In the genomic region with DNA sequence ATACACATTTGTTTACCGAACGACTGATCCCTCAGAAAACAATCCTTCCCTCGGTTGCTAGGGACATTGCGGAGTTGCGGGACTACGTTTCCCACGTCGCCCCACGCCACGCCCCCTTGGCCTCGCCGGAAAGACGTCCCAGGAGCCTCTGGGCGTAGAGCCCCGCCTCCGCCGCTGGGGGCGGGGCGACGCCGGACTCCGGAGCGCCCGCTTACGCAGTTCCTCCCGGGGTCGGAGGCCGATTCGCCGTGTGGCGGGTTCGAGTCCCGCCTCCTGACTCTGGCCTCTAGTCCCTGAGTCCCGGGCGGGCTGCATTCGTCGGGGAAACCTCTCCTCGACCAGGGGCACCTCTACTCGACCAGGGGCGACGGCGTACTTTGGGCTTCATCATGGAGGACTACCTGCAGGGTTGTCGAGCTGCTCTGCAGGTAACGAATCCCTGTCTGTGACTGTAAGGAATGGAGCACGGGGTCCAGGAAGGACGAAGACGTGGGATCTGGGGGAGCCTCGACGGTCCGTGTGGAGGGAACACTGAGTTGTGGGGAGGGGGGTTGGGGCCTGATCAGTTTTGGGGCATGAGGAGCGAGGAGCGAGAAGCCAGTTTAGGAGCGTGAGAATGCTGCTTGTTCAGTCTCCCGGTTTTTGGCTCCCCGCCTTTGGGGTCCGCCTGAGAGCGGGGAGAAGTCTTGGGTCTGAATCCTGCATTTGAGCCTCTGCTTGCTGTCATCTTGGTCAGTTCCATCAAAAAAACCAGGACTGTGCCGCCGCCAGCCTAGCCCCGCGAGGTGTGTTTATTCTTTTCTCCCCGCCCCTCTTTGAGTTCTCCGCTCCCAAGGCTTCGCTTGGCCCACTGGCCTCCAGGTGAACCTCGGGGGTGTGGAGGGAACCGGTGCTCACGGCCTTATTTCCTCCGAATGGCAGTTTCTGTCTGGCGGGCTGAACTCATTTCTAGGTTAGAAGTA, we compare ENCODE assay signal across 1 cellular context.
TF ChIP-seq lines count a peak whose summit lies in the region.

A gene with protein sequence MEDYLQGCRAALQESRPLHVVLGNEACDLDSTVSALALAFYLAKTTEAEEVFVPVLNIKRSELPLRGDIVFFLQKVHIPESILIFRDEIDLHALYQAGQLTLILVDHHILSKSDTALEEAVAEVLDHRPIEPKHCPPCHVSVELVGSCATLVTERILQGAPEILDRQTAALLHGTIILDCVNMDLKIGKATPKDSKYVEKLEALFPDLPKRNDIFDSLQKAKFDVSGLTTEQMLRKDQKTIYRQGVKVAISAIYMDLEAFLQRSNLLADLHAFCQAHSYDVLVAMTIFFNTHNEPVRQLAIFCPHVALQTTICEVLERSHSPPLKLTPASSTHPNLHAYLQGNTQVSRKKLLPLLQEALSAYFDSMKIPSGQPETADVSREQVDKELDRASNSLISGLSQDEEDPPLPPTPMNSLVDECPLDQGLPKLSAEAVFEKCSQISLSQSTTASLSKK (plus strand): TSS at position 206 of the 962 bp plus-strand sequence. CDS start 184 bp downstream, at position 390.

TF ChIP-seq in HepG2, 621 proteins besides CTCF, POLR2A, EP300 and RAD21 (continued from another document and continues in another):
- TF ChIP-seq, protein P1, sequence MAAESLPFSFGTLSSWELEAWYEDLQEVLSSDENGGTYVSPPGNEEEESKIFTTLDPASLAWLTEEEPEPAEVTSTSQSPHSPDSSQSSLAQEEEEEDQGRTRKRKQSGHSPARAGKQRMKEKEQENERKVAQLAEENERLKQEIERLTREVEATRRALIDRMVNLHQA (CRISPR knock-in tag; IDR thresholded peaks at IDR 0.05), result no peak
- TF ChIP-seq IRX3 (CRISPR knock-in tag; IDR thresholded peaks at IDR 0.05; ENCODE audit: borderline replicate concordance, low read depth), result 0 out of 2 replicates have a peak, but pooled peaks have one; percentile 81
- peak; percentile 28; the same call in 1 of the 2 replicates for TF ChIP-seq TMF1 (CRISPR knock-in tag; IDR thresholded peaks at IDR 0.05; ENCODE audit: low read depth)
- TF ChIP-seq, protein P2, sequence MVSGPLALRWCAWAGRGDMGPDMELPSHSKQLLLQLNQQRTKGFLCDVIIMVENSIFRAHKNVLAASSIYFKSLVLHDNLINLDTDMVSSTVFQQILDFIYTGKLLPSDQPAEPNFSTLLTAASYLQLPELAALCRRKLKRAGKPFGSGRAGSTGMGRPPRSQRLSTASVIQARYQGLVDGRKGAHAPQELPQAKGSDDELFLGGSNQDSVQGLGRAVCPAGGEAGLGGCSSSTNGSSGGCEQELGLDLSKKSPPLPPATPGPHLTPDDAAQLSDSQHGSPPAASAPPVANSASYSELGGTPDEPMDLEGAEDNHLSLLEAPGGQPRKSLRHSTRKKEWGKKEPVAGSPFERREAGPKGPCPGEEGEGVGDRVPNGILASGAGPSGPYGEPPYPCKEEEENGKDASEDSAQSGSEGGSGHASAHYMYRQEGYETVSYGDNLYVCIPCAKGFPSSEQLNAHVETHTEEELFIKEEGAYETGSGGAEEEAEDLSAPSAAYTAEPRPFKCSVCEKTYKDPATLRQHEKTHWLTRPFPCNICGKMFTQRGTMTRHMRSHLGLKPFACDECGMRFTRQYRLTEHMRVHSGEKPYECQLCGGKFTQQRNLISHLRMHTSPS (CRISPR knock-in tag; IDR thresholded peaks at IDR 0.05; ENCODE audit: low read depth), result no peak
- no peak; the same call in 1 of the 2 replicates for TF ChIP-seq PAX8 (CRISPR knock-in tag; IDR thresholded peaks at IDR 0.05; ENCODE audit: borderline replicate concordance)
- TF ChIP-seq, protein P3, sequence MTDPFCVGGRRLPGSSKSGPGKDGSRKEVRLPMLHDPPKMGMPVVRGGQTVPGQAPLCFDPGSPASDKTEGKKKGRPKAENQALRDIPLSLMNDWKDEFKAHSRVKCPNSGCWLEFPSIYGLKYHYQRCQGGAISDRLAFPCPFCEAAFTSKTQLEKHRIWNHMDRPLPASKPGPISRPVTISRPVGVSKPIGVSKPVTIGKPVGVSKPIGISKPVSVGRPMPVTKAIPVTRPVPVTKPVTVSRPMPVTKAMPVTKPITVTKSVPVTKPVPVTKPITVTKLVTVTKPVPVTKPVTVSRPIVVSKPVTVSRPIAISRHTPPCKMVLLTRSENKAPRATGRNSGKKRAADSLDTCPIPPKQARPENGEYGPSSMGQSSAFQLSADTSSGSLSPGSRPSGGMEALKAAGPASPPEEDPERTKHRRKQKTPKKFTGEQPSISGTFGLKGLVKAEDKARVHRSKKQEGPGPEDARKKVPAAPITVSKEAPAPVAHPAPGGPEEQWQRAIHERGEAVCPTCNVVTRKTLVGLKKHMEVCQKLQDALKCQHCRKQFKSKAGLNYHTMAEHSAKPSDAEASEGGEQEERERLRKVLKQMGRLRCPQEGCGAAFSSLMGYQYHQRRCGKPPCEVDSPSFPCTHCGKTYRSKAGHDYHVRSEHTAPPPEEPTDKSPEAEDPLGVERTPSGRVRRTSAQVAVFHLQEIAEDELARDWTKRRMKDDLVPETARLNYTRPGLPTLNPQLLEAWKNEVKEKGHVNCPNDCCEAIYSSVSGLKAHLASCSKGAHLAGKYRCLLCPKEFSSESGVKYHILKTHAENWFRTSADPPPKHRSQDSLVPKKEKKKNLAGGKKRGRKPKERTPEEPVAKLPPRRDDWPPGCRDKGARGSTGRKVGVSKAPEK (CRISPR knock-in tag; IDR thresholded peaks at IDR 0.05; ENCODE audit: borderline replicate concordance), result no peak
- peak; percentile 65; the same call in 1 of the 2 replicates for TF ChIP-seq TOPORS (CRISPR knock-in tag; IDR thresholded peaks at IDR 0.05)
- peak; percentile 29 for TF ChIP-seq ZNF781 (CRISPR knock-in tag; IDR thresholded peaks at IDR 0.05; ENCODE audit: borderline replicate concordance, not compliant biosample characterization)
- peak; percentile 46 for TF ChIP-seq ASH2L (IDR thresholded peaks at IDR 0.05; ENCODE audit: insufficient read length, low read depth, low read length)
- no peak for TF ChIP-seq ZNF33B (CRISPR knock-in tag; IDR thresholded peaks at IDR 0.05)
- TF ChIP-seq ATF7 (IDR thresholded peaks at IDR 0.05), result no peak
- no peak for TF ChIP-seq ATF7 (CRISPR knock-in tag; IDR thresholded peaks at IDR 0.05)
- TF ChIP-seq ZNF230 (CRISPR knock-in tag; IDR thresholded peaks at IDR 0.05), result no peak
- 0 out of 2 replicates have a peak, but pooled peaks have one; percentile 64 for TF ChIP-seq ZNF224 (CRISPR knock-in tag; IDR thresholded peaks at IDR 0.05)
- TF ChIP-seq, protein P4, sequence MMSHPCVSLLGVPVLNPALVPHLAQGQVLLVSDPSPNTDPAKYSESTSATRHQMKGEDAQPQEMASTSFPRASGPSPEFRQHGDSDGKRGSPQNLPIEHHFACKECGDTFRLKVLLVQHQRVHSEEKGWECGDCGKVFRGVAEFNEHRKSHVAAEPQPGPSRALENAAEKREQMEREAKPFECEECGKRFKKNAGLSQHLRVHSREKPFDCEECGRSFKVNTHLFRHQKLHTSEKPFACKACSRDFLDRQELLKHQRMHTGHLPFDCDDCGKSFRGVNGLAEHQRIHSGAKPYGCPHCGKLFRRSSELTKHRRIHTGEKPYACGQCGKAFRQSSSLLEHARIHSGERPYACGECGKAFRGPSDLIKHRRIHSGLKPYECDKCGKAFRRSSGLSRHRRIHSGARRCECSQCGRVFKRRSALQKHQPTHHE (CRISPR knock-in tag; IDR thresholded peaks at IDR 0.05; ENCODE audit: borderline replicate concordance), result 0 out of 2 replicates have a peak, but pooled peaks have one; percentile 52
- TF ChIP-seq HOXD1 (CRISPR knock-in tag; IDR thresholded peaks at IDR 0.05), result peak; percentile 89
- TF ChIP-seq ZSCAN29 (CRISPR knock-in tag; conservative IDR thresholded peaks at IDR 0.05), result 0 out of 2 replicates have a peak, but pooled peaks have one; percentile 58
- TF ChIP-seq, protein P5, sequence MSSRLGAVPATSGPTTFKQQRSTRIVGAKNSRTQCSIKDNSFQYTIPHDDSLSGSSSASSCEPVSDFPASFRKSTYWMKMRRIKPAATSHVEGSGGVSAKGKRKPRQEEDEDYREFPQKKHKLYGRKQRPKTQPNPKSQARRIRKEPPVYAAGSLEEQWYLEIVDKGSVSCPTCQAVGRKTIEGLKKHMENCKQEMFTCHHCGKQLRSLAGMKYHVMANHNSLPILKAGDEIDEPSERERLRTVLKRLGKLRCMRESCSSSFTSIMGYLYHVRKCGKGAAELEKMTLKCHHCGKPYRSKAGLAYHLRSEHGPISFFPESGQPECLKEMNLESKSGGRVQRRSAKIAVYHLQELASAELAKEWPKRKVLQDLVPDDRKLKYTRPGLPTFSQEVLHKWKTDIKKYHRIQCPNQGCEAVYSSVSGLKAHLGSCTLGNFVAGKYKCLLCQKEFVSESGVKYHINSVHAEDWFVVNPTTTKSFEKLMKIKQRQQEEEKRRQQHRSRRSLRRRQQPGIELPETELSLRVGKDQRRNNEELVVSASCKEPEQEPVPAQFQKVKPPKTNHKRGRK (CRISPR knock-in tag; IDR thresholded peaks at IDR 0.05), result no peak
- no peak for TF ChIP-seq BHLHE40 (IDR thresholded peaks at IDR 0.05; ENCODE audit: low read length)
- no peak for TF ChIP-seq CBX1 (IDR thresholded peaks at IDR 0.05; ENCODE audit: low read depth)
- TF ChIP-seq ZNF44 (CRISPR knock-in tag; IDR thresholded peaks at IDR 0.05), result no peak
- 0 out of 2 replicates have a peak, but pooled peaks have one; percentile 29 for TF ChIP-seq ZFP37 (CRISPR knock-in tag; IDR thresholded peaks at IDR 0.05; ENCODE audit: borderline replicate concordance)
- TF ChIP-seq ZNF780A (CRISPR knock-in tag; IDR thresholded peaks at IDR 0.05), result peak; percentile 77; the same call in 1 of the 2 replicates
- TF ChIP-seq POLR2AphosphoS2 (IDR thresholded peaks at IDR 0.05; ENCODE audit: low read depth, low read length), result no peak
- TF ChIP-seq ZSCAN20 (CRISPR knock-in tag; IDR thresholded peaks at IDR 0.05; ENCODE audit: borderline replicate concordance), result no peak
- TF ChIP-seq JUNB (CRISPR knock-in tag; IDR thresholded peaks at IDR 0.05; ENCODE audit: borderline replicate concordance), result no peak
- no peak for TF ChIP-seq ZNF180 (CRISPR knock-in tag; IDR thresholded peaks at IDR 0.05; ENCODE audit: borderline replicate concordance, low read depth)
- TF ChIP-seq ZNF720 (CRISPR knock-in tag; IDR thresholded peaks at IDR 0.05), result no peak
- TF ChIP-seq, protein P6, sequence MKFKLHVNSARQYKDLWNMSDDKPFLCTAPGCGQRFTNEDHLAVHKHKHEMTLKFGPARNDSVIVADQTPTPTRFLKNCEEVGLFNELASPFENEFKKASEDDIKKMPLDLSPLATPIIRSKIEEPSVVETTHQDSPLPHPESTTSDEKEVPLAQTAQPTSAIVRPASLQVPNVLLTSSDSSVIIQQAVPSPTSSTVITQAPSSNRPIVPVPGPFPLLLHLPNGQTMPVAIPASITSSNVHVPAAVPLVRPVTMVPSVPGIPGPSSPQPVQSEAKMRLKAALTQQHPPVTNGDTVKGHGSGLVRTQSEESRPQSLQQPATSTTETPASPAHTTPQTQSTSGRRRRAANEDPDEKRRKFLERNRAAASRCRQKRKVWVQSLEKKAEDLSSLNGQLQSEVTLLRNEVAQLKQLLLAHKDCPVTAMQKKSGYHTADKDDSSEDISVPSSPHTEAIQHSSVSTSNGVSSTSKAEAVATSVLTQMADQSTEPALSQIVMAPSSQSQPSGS (CRISPR knock-in tag; IDR thresholded peaks at IDR 0.05), result 0 out of 2 replicates have a peak, but pooled peaks have one; percentile 10
- no peak for TF ChIP-seq ZNF790 (CRISPR knock-in tag; IDR thresholded peaks at IDR 0.05; ENCODE audit: borderline replicate concordance)
- TF ChIP-seq CBFB (CRISPR knock-in tag; IDR thresholded peaks at IDR 0.05), result no peak
- no peak; the same call in 1 of the 2 replicates for TF ChIP-seq CCDC6 (CRISPR knock-in tag; IDR thresholded peaks at IDR 0.05)
- TF ChIP-seq JARID2 (CRISPR knock-in tag; IDR thresholded peaks at IDR 0.05; ENCODE audit: insufficient replicate concordance), result no peak
- TF ChIP-seq, protein P7, sequence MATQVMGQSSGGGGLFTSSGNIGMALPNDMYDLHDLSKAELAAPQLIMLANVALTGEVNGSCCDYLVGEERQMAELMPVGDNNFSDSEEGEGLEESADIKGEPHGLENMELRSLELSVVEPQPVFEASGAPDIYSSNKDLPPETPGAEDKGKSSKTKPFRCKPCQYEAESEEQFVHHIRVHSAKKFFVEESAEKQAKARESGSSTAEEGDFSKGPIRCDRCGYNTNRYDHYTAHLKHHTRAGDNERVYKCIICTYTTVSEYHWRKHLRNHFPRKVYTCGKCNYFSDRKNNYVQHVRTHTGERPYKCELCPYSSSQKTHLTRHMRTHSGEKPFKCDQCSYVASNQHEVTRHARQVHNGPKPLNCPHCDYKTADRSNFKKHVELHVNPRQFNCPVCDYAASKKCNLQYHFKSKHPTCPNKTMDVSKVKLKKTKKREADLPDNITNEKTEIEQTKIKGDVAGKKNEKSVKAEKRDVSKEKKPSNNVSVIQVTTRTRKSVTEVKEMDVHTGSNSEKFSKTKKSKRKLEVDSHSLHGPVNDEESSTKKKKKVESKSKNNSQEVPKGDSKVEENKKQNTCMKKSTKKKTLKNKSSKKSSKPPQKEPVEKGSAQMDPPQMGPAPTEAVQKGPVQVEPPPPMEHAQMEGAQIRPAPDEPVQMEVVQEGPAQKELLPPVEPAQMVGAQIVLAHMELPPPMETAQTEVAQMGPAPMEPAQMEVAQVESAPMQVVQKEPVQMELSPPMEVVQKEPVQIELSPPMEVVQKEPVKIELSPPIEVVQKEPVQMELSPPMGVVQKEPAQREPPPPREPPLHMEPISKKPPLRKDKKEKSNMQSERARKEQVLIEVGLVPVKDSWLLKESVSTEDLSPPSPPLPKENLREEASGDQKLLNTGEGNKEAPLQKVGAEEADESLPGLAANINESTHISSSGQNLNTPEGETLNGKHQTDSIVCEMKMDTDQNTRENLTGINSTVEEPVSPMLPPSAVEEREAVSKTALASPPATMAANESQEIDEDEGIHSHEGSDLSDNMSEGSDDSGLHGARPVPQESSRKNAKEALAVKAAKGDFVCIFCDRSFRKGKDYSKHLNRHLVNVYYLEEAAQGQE (IDR thresholded peaks at IDR 0.05; ENCODE audit: borderline replicate concordance in 1 of 2, low read depth in 1 of 2, low read length in 2 of 2), result no peak
- peak; percentile 87; the same call in 1 of the 2 replicates for TF ChIP-seq EED (CRISPR knock-in tag; IDR thresholded peaks at IDR 0.05)
- no peak; the same call in 1 of the 2 replicates for TF ChIP-seq ZBTB20 (CRISPR knock-in tag; IDR thresholded peaks at IDR 0.05; ENCODE audit: borderline replicate concordance, low read depth)
- no peak for TF ChIP-seq ZNF792 (CRISPR knock-in tag; IDR thresholded peaks at IDR 0.05)
- TF ChIP-seq, protein P8, sequence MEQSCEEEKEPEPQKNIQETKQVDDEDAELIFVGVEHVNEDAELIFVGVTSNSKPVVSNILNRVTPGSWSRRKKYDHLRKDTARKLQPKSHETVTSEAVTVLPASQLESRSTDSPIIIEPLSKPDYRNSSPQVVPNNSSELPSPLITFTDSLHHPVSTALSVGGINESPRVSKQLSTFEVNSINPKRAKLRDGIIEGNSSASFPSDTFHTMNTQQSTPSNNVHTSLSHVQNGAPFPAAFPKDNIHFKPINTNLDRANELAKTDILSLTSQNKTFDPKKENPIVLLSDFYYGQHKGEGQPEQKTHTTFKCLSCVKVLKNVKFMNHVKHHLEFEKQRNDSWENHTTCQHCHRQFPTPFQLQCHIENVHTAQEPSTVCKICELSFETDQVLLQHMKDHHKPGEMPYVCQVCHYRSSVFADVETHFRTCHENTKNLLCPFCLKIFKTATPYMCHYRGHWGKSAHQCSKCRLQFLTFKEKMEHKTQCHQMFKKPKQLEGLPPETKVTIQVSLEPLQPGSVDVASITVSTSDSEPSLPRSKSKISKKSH (CRISPR knock-in tag; IDR thresholded peaks at IDR 0.05; ENCODE audit: borderline replicate concordance), result peak; percentile 79
- TF ChIP-seq ZFY (CRISPR knock-in tag; IDR thresholded peaks at IDR 0.05), result peak; percentile 63
- TF ChIP-seq MBD4 (IDR thresholded peaks at IDR 0.05; ENCODE audit: borderline replicate concordance, low read length), result no peak
